14 cellular contexts compared by ENCODE assay signal in the genomic region with DNA sequence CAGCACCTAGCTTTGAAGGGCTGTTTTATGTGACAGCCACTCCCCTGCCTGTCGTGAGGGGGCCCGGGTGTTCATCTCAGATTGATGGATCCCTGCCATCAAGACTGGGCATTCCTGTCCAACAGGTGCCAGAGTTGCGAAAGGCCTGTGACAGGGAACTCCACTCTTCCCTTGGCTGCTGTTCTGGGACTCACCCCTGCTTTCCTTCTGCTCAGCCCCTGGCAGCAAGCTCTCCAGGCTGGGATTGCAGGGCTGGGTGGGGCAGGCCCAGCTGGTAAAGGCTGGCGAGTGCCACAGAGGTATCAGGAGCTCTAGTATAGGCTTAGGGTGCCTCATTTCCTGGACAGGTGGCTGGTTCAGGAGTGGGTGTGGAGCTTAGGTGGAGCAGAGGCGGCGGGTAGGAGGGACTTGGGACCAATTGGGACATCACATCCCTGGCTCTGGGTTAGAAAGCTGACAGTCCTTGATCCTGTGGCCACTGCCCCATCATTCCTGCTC. TPM values are rescaled to one million over a fixed set of nuclear protein-coding genes. Genes with fewer than 3 reads are reported as not detected.
DNase-seq lines count a peak whose midpoint lies in the region; ATAC-seq and TF ChIP-seq lines count a peak whose summit lies in the region.
"Had no signal": no experiment of that assay in that cellular context is flagged by ENCODE, and none has a peak within 500 bp of the region (broad histone marks: within the 10 kb centered on the region; RNA-seq: fewer than 3 reads in every experiment).

A gene with protein sequence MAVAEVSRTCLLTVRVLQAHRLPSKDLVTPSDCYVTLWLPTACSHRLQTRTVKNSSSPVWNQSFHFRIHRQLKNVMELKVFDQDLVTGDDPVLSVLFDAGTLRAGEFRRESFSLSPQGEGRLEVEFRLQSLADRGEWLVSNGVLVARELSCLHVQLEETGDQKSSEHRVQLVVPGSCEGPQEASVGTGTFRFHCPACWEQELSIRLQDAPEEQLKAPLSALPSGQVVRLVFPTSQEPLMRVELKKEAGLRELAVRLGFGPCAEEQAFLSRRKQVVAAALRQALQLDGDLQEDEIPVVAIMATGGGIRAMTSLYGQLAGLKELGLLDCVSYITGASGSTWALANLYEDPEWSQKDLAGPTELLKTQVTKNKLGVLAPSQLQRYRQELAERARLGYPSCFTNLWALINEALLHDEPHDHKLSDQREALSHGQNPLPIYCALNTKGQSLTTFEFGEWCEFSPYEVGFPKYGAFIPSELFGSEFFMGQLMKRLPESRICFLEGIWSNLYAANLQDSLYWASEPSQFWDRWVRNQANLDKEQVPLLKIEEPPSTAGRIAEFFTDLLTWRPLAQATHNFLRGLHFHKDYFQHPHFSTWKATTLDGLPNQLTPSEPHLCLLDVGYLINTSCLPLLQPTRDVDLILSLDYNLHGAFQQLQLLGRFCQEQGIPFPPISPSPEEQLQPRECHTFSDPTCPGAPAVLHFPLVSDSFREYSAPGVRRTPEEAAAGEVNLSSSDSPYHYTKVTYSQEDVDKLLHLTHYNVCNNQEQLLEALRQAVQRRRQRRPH (plus strand): TSS at position 448 of the 498 bp plus-strand sequence. CDS start 67 bp downstream, outside the sequence.

- POLR2A ChIA-PET in activated naive CD8-positive, alpha-beta T cell treated with anti-CD3 and anti-CD28 coated beads, Interleukin-2, amount 10 ng/mL, durations not matched to agents 7 days and 5 days (lab: Charles Lee): no interaction called here

- no peak for ATAC-seq in activated naive CD8-positive, alpha-beta T cell treated with anti-CD3 and anti-CD28 coated beads, Interleukin-2, amount 10 ng/mL, durations not matched to agents 7 days and 5 days (ENCODE audit: low read depth)
- ATAC-seq in activated naive CD8-positive, alpha-beta T cell treated with anti-CD3 and anti-CD28 coated beads, Interleukin-2, amount 50 U/mL, for 24 hours: no peak
- peak; percentile 67 for ATAC-seq in RWPE2 (ENCODE audit: low read depth)
- peak; percentile 40 for ATAC-seq in left lobe of liver
- ATAC-seq in GM18519 (IDR thresholded peaks at IDR 0.05; ENCODE audit: low FRiP score, unreplicated experiment): no peak
- no peak for ATAC-seq in HG03469 (IDR thresholded peaks at IDR 0.05; ENCODE audit: unreplicated experiment)
- no peak for ATAC-seq in GM21619 (IDR thresholded peaks at IDR 0.05; ENCODE audit: unreplicated experiment)

- H3K4me1 ChIP-seq in RWPE2 (ENCODE audit: insufficient read depth, poor library complexity, severe bottlenecking) (peaks cover 12% of the 10 kb centered on the region), transverse colon (peaks cover 0 to 9% (median 5%) of the 10 kb centered on the region in 4 donors)
- H3K4me1 ChIP-seq: tibial nerve had no signal

- H3K27me3 Mint-ChIP-seq in activated naive CD8-positive, alpha-beta T cell treated with anti-CD3 and anti-CD28 coated beads, Interleukin-2, amount 10 ng/mL, durations not matched to agents 7 days and 5 days: no peaks in the 10 kb centered on the region
- no peaks in the 10 kb centered on the region for H3K27me3 Mint-ChIP-seq in activated naive CD8-positive, alpha-beta T cell treated with anti-CD3 and anti-CD28 coated beads, Interleukin-2, amount 50 U/mL, for 24 hours
- H3K27me3 Mint-ChIP-seq: activated CD4-positive, alpha-beta T cell treated with anti-CD3 and anti-CD28 coated beads, Interleukin-2, amount 10 ng/mL, durations not matched to agents 24 days and 14 days; activated naive CD4-positive, alpha-beta T cell treated with anti-CD3 and anti-CD28 coated beads, Interleukin-2, amount 10 ng/mL, durations not matched to agents 7 days and 5 days had no signal

- in situ Hi-C loops in transverse colon (cut with MboI; ENCODE audit: low pct_ligation_motif_present in 1 of 4, low pct_unique_long_range_greater_than_20kb in 1 of 4, low sequenced_read_pairs in 3 of 4): no loop called here

- WGBS in transverse colon (ENCODE audit: low coverage in 1 of 2), 2 donors: 10 to 70% methylated on average over 2 to 6 of the region's 6 CpGs

- H3K9me3 Mint-ChIP-seq in activated naive CD8-positive, alpha-beta T cell treated with anti-CD3 and anti-CD28 coated beads, Interleukin-2, amount 10 ng/mL, durations not matched to agents 7 days and 5 days: no peaks in the 10 kb centered on the region
- no peaks in the 10 kb centered on the region for H3K9me3 Mint-ChIP-seq in activated naive CD8-positive, alpha-beta T cell treated with anti-CD3 and anti-CD28 coated beads, Interleukin-2, amount 50 U/mL, for 24 hours
- H3K9me3 Mint-ChIP-seq: activated CD4-positive, alpha-beta T cell treated with anti-CD3 and anti-CD28 coated beads, Interleukin-2, amount 10 ng/mL, durations not matched to agents 24 days and 14 days; activated naive CD4-positive, alpha-beta T cell treated with anti-CD3 and anti-CD28 coated beads, Interleukin-2, amount 10 ng/mL, durations not matched to agents 7 days and 5 days had no signal

- H3K4me3 Mint-ChIP-seq in activated naive CD8-positive, alpha-beta T cell treated with anti-CD3 and anti-CD28 coated beads, Interleukin-2, amount 10 ng/mL, durations not matched to agents 7 days and 5 days: no peak within 1 kb of the TSS
- no peak within 1 kb of the TSS for H3K4me3 Mint-ChIP-seq in activated naive CD8-positive, alpha-beta T cell treated with anti-CD3 and anti-CD28 coated beads, Interleukin-2, amount 50 U/mL, for 24 hours
- H3K4me3 Mint-ChIP-seq: activated CD4-positive, alpha-beta T cell treated with anti-CD3 and anti-CD28 coated beads, Interleukin-2, amount 10 ng/mL, durations not matched to agents 24 days and 14 days; activated naive CD4-positive, alpha-beta T cell treated with anti-CD3 and anti-CD28 coated beads, Interleukin-2, amount 10 ng/mL, durations not matched to agents 7 days and 5 days had no signal

- no peak within 1 kb of the TSS for H3K27ac Mint-ChIP-seq in activated naive CD8-positive, alpha-beta T cell treated with anti-CD3 and anti-CD28 coated beads, Interleukin-2, amount 10 ng/mL, durations not matched to agents 7 days and 5 days
- H3K27ac Mint-ChIP-seq in activated naive CD8-positive, alpha-beta T cell treated with anti-CD3 and anti-CD28 coated beads, Interleukin-2, amount 50 U/mL, for 24 hours: no peak within 1 kb of the TSS
- H3K27ac Mint-ChIP-seq: activated CD4-positive, alpha-beta T cell treated with anti-CD3 and anti-CD28 coated beads, Interleukin-2, amount 10 ng/mL, durations not matched to agents 24 days and 14 days; activated naive CD4-positive, alpha-beta T cell treated with anti-CD3 and anti-CD28 coated beads, Interleukin-2, amount 10 ng/mL, durations not matched to agents 7 days and 5 days had no signal

- peaks cover 9% of the 10 kb centered on the region for H3K4me1 Mint-ChIP-seq in activated naive CD8-positive, alpha-beta T cell treated with anti-CD3 and anti-CD28 coated beads, Interleukin-2, amount 10 ng/mL, durations not matched to agents 7 days and 5 days
- peaks cover 7% of the 10 kb centered on the region for H3K4me1 Mint-ChIP-seq in activated naive CD8-positive, alpha-beta T cell treated with anti-CD3 and anti-CD28 coated beads, Interleukin-2, amount 50 U/mL, for 24 hours
- H3K4me1 Mint-ChIP-seq: activated CD4-positive, alpha-beta T cell treated with anti-CD3 and anti-CD28 coated beads, Interleukin-2, amount 10 ng/mL, durations not matched to agents 24 days and 14 days had no signal

- TF ChIP-seq POLR2A in transverse colon (IDR thresholded peaks at IDR 0.05): no peak

- TF ChIP-seq CTCF in RWPE2 (IDR thresholded peaks at IDR 0.05; ENCODE audit: poor library complexity, severe bottlenecking) (no peak), transverse colon (IDR thresholded peaks at IDR 0.05) (no peak)

- no peak within 1 kb of the TSS for H3K4me3 ChIP-seq in RWPE2 (ENCODE audit: severe bottlenecking)
- no peak within 1 kb of the TSS for H3K4me3 ChIP-seq in transverse colon
- H3K4me3 ChIP-seq: tibial nerve had no signal

- H3K27ac ChIP-seq in RWPE2 (ENCODE audit: poor library complexity, severe bottlenecking) (no peak within 1 kb of the TSS), transverse colon (peak within 1 kb of the TSS; percentile 7 to 36 (median 18))
- H3K27ac ChIP-seq: neutrophil, tibial nerve had no signal

- no peak for DNase-seq in activated naive CD8-positive, alpha-beta T cell treated with anti-CD3 and anti-CD28 coated beads, Interleukin-2, amount 10 ng/mL, durations not matched to agents 7 days and 5 days
- no peak for DNase-seq in activated naive CD8-positive, alpha-beta T cell treated with anti-CD3 and anti-CD28 coated beads, Interleukin-2, amount 50 U/mL, for 24 hours
- DNase-seq in RWPE2 (ENCODE audit: low spot score) (no peak), left lobe of liver (ENCODE audit: low spot score) (no peak), transverse colon (peak; percentile 82)
- DNase-seq: activated CD4-positive, alpha-beta T cell treated with anti-CD3 and anti-CD28 coated beads, Interleukin-2, amount 10 ng/mL, durations not matched to agents 24 days and 14 days; activated naive CD4-positive, alpha-beta T cell treated with anti-CD3 and anti-CD28 coated beads, Interleukin-2, amount 10 ng/mL, durations not matched to agents 7 days and 5 days; effector CD4-positive, alpha-beta T cell; NCI-H146 had no signal

- no peak for TF ChIP-seq EP300 in transverse colon (IDR thresholded peaks at IDR 0.05; ENCODE audit: low read depth)

- H3K36me3 Mint-ChIP-seq in activated naive CD8-positive, alpha-beta T cell treated with anti-CD3 and anti-CD28 coated beads, Interleukin-2, amount 10 ng/mL, durations not matched to agents 7 days and 5 days: peaks cover 8% of the 10 kb centered on the region
- H3K36me3 Mint-ChIP-seq in activated naive CD8-positive, alpha-beta T cell treated with anti-CD3 and anti-CD28 coated beads, Interleukin-2, amount 50 U/mL, for 24 hours (ENCODE audit: low read depth): peaks cover 3% of the 10 kb centered on the region

- H3K27me3 ChIP-seq in RWPE2 (ENCODE audit: insufficient read depth, poor library complexity, severe bottlenecking) (no peaks in the 10 kb centered on the region), transverse colon (no peaks in the 10 kb centered on the region)
- H3K27me3 ChIP-seq: neutrophil, tibial nerve had no signal

- peaks cover 12% of the 10 kb centered on the region; the same call in 1 of the 2 replicates for H3K36me3 ChIP-seq in RWPE2 (ENCODE audit: low read depth)
- H3K36me3 ChIP-seq in transverse colon: no peaks in the 10 kb centered on the region

- intact Hi-C loops in transverse colon (cut with DNase I; ENCODE audit: low total_unique reads): no loop called here

- H3K9me3 ChIP-seq in RWPE2 (ENCODE audit: severe bottlenecking): no peaks in the 10 kb centered on the region
- no peaks in the 10 kb centered on the region for H3K9me3 ChIP-seq in transverse colon
- H3K9me3 ChIP-seq: neutrophil, tibial nerve had no signal

RNA-seq across cellular contexts. Expression of the gene that starts here (rescaled TPM):
- total RNA-seq in activated naive CD8-positive, alpha-beta T cell treated with anti-CD3 and anti-CD28 coated beads, Interleukin-2, amount 10 ng/mL, durations not matched to agents 7 days and 5 days: 10 to 100 TPM; 21.5 to 26.0 TPM
- total RNA-seq in left lobe of liver: 5.9 TPM
- total RNA-seq in transverse colon: 1 to 10 TPM in 3 of 4 donors, not detected in 1; 1.6 to 5.2 (median 3.5) TPM

Comparison
In these comparisons a context has a peak if more than half of its experiments do, and no peak if none do; other contexts are left out.
1. ATAC-seq: peak in RWPE2 (single experiment) and left lobe of liver (single experiment); none in activated naive CD8-positive, alpha-beta T cell treated with anti-CD3 and anti-CD28 coated beads, Interleukin-2, amount 10 ng/mL, durations not matched to agents 7 days and 5 days (single experiment), activated naive CD8-positive, alpha-beta T cell treated with anti-CD3 and anti-CD28 coated beads, Interleukin-2, amount 50 U/mL, for 24 hours (single experiment), GM18519 (single experiment), HG03469 (single experiment) and GM21619 (single experiment).